ENCODE assay signal across 10 cellular contexts in genomic region chr7:32357535-32358277, GRCh38.
DNase-seq lines count a peak whose midpoint lies in the region; ATAC-seq, FAIRE-seq and TF ChIP-seq lines count a peak whose summit lies in the region.
"Had no signal": no experiment of that assay in that cellular context is flagged by ENCODE, and none has a peak within 500 bp of the region (broad histone marks: within the 10 kb centered on the region; RNA-seq: fewer than 3 reads in every experiment).

No MANE protein-coding gene starts in this region.

- H3K27ac Mint-ChIP-seq in MCF 10A (ENCODE audit: low read depth, unreplicated experiment) = no peak overlapping the region

- TF ChIP-seq POLR2A in breast epithelium (IDR thresholded peaks at IDR 0.05) = no peak

- H3K9me3 ChIP-seq in breast epithelium (no peaks in the 10 kb centered on the region), smooth muscle cell (replicated peaks; ENCODE audit: low read depth) (no peaks in the 10 kb centered on the region)

- DNase-seq in MCF 10A (ENCODE audit: unreplicated experiment) (peak; percentile 32), breast epithelium (ENCODE audit: low spot score in 2 of 2) (no peak), NCI-H2171 (lab: John Stamatoyannopoulos, UW) (peak; percentile 8), bronchial epithelial cell (ENCODE audit: low read depth) (peak; percentile 62), smooth muscle cell (lab: John Stamatoyannopoulos, UW; ENCODE audit: unreplicated experiment) (no peak), NCI-H2227 treated with DMSO at 0.1 percent for 48 hours (lab: John Stamatoyannopoulos, UW) (no peak)
- DNase-seq in activated CD8-positive, alpha-beta memory T cell treated with anti-CD3 and anti-CD28 coated beads for 24 hours = no peak
- DNase-seq: midbrain; stimulated activated CD4-positive, alpha-beta T cell treated with anti-CD3 and anti-CD28 coated beads, Interleukin-12 subunit alpha, Interleukin-12 subunit beta, amount 100 ng/mL, for 4 hours had no signal

- no peak for ATAC-seq in HG02642 (IDR thresholded peaks at IDR 0.05; ENCODE audit: poor library complexity, unreplicated experiment)

- CTCF ChIA-PET in MCF 10A (lab: Yijun Ruan, JAX) = interaction anchor here (0.5 to 13.7 kb wide), 51 partner anchors 9 to 1224 kb away, joined by 3 to 619 read pairs (median 4); no protein-coding TSS in a partner anchor

- H3K4me1 Mint-ChIP-seq in MCF 10A (ENCODE audit: insufficient read depth, unreplicated experiment) = no peaks in the 10 kb centered on the region

- no peak overlapping the region for H3K4me2 ChIP-seq in smooth muscle cell

- 50% methylated on average over 8 of the region's 8 CpGs for WGBS in smooth muscle cell (ENCODE audit: low lambda C conversion rate)

- no peaks in the 10 kb centered on the region for H4K20me1 ChIP-seq in smooth muscle cell (ENCODE audit: low read depth)

- no peaks in the 10 kb centered on the region for H3K4me1 ChIP-seq in breast epithelium
- H3K4me1 ChIP-seq in smooth muscle cell (ENCODE audit: low read depth) = no peaks in the 10 kb centered on the region

- H3F3A ChIP-seq in smooth muscle cell (ENCODE audit: low read depth) = no peaks in the 10 kb centered on the region

- H3K27ac ChIP-seq in breast epithelium = no peak overlapping the region
- no peak overlapping the region for H3K27ac ChIP-seq in smooth muscle cell (ENCODE audit: low read depth)

- peak; percentile 39 for TF ChIP-seq CTCF in MCF 10A (IDR thresholded peaks at IDR 0.05; ENCODE audit: unreplicated experiment)
- TF ChIP-seq CTCF in breast epithelium (IDR thresholded peaks at IDR 0.05) = peak in 1 of 3 donors; percentile 46
- peak; percentile 64 for TF ChIP-seq CTCF in bronchial epithelial cell (IDR thresholded peaks at IDR 0.05; ENCODE audit: insufficient read depth, low read length, severe bottlenecking)
- peak; percentile 10 for TF ChIP-seq CTCF in smooth muscle cell (IDR thresholded peaks at IDR 0.05; ENCODE audit: borderline replicate concordance, insufficient read depth, poor library complexity, severe bottlenecking)

- no TSS peak for BruUV-seq in MCF 10A (replicated peaks; lab: Mats Ljungman, UMichigan)

- H3K79me2 ChIP-seq in smooth muscle cell (ENCODE audit: low read depth) = no peaks in the 10 kb centered on the region

- no peak for FAIRE-seq in bronchial epithelial cell (lab: Jason Lieb, UNC)

- H2AFZ ChIP-seq in smooth muscle cell (ENCODE audit: low read depth) = no peak overlapping the region

- no peak overlapping the region for H3K9ac ChIP-seq in smooth muscle cell (ENCODE audit: low read depth)

- no peaks in the 10 kb centered on the region for H3K9me3 Mint-ChIP-seq in MCF 10A (ENCODE audit: unreplicated experiment)

- H3K27me3 Mint-ChIP-seq in MCF 10A (ENCODE audit: insufficient read depth, unreplicated experiment) = peaks cover 46% of the 10 kb centered on the region

- H3K4me3 ChIP-seq in breast epithelium = no peak overlapping the region
- no peak overlapping the region for H3K4me3 ChIP-seq in bronchial epithelial cell (ENCODE audit: low read depth, low read length)
- no peak overlapping the region for H3K4me3 ChIP-seq in smooth muscle cell

- no peak overlapping the region for H3K4me3 Mint-ChIP-seq in MCF 10A (ENCODE audit: unreplicated experiment)

- intact Hi-C loops in MCF 10A (cut with micrococcal nuclease) (loop anchor here (2.0 kb wide), 2 partner anchors 147 to 613 kb away; no protein-coding TSS in a partner anchor), breast epithelium (cut with DNase I; ENCODE audit: low total_unique reads) (no loop called here)

- H3K36me3 ChIP-seq in breast epithelium = no peaks in the 10 kb centered on the region
- H3K36me3 ChIP-seq in bronchial epithelial cell (ENCODE audit: control insufficient read depth, insufficient read depth, low read length) = no peaks in the 10 kb centered on the region
- no peaks in the 10 kb centered on the region for H3K36me3 ChIP-seq in smooth muscle cell (ENCODE audit: low read depth)

- H3K36me3 Mint-ChIP-seq in MCF 10A (ENCODE audit: insufficient read depth, unreplicated experiment) = no peaks in the 10 kb centered on the region

- POLR2A ChIA-PET in MCF 10A (lab: Yijun Ruan, JAX) = interaction anchor here (0.8 to 1.0 kb wide), 2 partner anchors 147 to 616 kb away, joined by 4 read pairs; no protein-coding TSS in a partner anchor

- no peaks in the 10 kb centered on the region for H3K27me3 ChIP-seq in breast epithelium
- H3K27me3 ChIP-seq in bronchial epithelial cell (ENCODE audit: control insufficient read depth, insufficient read depth, low read length) = no peaks in the 10 kb centered on the region
- peaks cover 20% of the 10 kb centered on the region for H3K27me3 ChIP-seq in smooth muscle cell (ENCODE audit: low read depth)

Comparison
In these comparisons a context has a peak if more than half of its experiments do, and no peak if none do; other contexts are left out.
1. DNase-seq: peak in MCF 10A (single experiment), NCI-H2171 (single experiment) and bronchial epithelial cell (single experiment); none in breast epithelium (0 of 2), smooth muscle cell (single experiment), NCI-H2227 treated with DMSO at 0.1 percent for 48 hours (single experiment) and activated CD8-positive, alpha-beta memory T cell treated with anti-CD3 and anti-CD28 coated beads for 24 hours (single experiment).